In genomic region chr3:25589104-25589782, GRCh38 we compare ENCODE assay signal across 1 cellular context.
TF ChIP-seq lines count a peak whose summit lies in the region.

No MANE protein-coding gene starts in this region.

TF ChIP-seq in K562, 482 proteins besides CTCF, POLR2A, EP300 and RAD21 (continued from another document):
- no peak for TF ChIP-seq CHD2 (IDR thresholded peaks at IDR 0.05; ENCODE audit: low read depth, low read length)
- no peak for TF ChIP-seq THRAP3 (IDR thresholded peaks at IDR 0.05; ENCODE audit: borderline replicate concordance)
- TF ChIP-seq ZNF561 (CRISPR knock-in tag; conservative IDR thresholded peaks at IDR 0.05) = no peak
- TF ChIP-seq ETS1 (conservative IDR thresholded peaks at IDR 0.05; ENCODE audit: control insufficient read depth, low read depth, low read length) = no peak
- peak; percentile 57; the same call in 1 of the 2 replicates for TF ChIP-seq EHMT2 (IDR thresholded peaks at IDR 0.05)
- TF ChIP-seq NFRKB (IDR thresholded peaks at IDR 0.05; ENCODE audit: low read depth) = no peak
- TF ChIP-seq, protein P1, sequence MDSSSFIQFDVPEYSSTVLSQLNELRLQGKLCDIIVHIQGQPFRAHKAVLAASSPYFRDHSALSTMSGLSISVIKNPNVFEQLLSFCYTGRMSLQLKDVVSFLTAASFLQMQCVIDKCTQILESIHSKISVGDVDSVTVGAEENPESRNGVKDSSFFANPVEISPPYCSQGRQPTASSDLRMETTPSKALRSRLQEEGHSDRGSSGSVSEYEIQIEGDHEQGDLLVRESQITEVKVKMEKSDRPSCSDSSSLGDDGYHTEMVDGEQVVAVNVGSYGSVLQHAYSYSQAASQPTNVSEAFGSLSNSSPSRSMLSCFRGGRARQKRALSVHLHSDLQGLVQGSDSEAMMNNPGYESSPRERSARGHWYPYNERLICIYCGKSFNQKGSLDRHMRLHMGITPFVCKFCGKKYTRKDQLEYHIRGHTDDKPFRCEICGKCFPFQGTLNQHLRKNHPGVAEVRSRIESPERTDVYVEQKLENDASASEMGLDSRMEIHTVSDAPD (CRISPR knock-in tag; IDR thresholded peaks at IDR 0.05) = no peak
- no peak for TF ChIP-seq SRF (CRISPR knock-in tag; IDR thresholded peaks at IDR 0.05)
- no peak for TF ChIP-seq PPARD (CRISPR knock-in tag; IDR thresholded peaks at IDR 0.05)
- TF ChIP-seq GATA2 (CRISPR knock-in tag; IDR thresholded peaks at IDR 0.05) = no peak
- TF ChIP-seq L3MBTL2 (IDR thresholded peaks at IDR 0.05) = 0 out of 2 replicates have a peak, but pooled peaks have one; percentile 13
- no peak for TF ChIP-seq OTX1 (CRISPR knock-in tag; IDR thresholded peaks at IDR 0.05)
- no peak for TF ChIP-seq RHOXF2B (CRISPR knock-in tag; conservative IDR thresholded peaks at IDR 0.05)
- TF ChIP-seq UBTF (IDR thresholded peaks at IDR 0.05; ENCODE audit: borderline replicate concordance in 1 of 2, low read depth in 2 of 2, low read length in 2 of 2) = no peak
- no peak for TF ChIP-seq RBM17 (IDR thresholded peaks at IDR 0.05; ENCODE audit: borderline replicate concordance, low read depth, low read length)
- TF ChIP-seq, protein P2, sequence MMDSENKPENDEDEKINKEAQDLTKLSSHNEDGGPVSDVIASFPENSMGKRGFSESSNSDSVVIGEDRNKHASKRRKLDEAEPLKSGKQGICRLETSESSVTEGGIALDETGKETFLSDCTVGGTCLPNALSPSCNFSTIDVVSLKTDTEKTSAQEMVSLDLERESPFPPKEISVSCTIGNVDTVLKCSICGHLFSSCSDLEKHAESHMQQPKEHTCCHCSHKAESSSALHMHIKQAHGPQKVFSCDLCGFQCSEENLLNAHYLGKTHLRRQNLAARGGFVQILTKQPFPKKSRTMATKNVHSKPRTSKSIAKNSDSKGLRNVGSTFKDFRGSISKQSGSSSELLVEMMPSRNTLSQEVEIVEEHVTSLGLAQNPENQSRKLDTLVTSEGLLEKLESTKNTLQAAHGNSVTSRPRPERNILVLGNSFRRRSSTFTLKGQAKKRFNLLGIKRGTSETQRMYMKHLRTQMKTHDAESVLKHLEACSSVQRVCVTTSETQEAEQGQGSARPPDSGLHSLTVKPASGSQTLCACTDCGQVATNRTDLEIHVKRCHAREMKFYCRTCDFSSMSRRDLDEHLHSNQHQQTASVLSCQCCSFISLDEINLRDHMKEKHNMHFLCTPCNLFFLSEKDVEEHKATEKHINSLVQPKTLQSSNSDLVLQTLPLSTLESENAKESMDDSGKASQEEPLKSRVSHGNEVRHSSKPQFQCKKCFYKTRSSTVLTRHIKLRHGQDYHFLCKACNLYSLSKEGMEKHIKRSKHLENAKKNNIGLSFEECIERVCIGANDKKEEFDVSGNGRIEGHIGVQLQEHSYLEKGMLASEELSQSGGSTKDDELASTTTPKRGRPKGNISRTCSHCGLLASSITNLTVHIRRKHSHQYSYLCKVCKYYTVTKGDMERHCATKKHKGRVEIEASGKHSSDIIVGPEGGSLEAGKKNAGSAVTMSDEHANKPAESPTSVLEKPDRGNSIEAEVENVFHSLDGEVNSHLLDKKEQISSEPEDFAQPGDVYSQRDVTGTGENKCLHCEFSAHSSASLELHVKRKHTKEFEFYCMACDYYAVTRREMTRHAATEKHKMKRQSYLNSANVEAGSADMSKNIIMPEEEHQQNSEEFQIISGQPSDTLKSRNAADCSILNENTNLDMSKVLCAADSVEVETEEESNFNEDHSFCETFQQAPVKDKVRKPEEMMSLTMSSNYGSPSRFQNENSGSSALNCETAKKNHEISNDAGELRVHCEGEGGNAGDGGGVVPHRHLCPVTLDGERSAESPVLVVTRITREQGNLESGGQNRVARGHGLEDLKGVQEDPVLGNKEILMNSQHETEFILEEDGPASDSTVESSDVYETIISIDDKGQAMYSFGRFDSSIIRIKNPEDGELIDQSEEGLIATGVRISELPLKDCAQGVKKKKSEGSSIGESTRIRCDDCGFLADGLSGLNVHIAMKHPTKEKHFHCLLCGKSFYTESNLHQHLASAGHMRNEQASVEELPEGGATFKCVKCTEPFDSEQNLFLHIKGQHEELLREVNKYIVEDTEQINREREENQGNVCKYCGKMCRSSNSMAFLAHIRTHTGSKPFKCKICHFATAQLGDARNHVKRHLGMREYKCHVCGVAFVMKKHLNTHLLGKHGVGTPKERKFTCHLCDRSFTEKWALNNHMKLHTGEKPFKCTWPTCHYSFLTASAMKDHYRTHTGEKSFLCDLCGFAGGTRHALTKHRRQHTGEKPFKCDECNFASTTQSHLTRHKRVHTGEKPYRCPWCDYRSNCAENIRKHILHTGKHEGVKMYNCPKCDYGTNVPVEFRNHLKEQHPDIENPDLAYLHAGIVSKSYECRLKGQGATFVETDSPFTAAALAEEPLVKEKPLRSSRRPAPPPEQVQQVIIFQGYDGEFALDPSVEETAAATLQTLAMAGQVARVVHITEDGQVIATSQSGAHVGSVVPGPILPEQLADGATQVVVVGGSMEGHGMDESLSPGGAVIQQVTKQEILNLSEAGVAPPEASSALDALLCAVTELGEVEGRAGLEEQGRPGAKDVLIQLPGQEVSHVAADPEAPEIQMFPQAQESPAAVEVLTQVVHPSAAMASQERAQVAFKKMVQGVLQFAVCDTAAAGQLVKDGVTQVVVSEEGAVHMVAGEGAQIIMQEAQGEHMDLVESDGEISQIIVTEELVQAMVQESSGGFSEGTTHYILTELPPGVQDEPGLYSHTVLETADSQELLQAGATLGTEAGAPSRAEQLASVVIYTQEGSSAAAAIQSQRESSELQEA (IDR thresholded peaks at IDR 0.05; ENCODE audit: low read depth) = no peak
- peak; percentile 47; the same call in 1 of the 2 replicates for TF ChIP-seq JUND (IDR thresholded peaks at IDR 0.05; ENCODE audit: borderline replicate concordance, low read depth, low read length)
- no peak; the same call in 2 of the 3 replicates for TF ChIP-seq JUND (tag; IDR thresholded peaks at IDR 0.05; ENCODE audit: borderline replicate concordance, low read depth, low read length)
- TF ChIP-seq, protein P3, sequence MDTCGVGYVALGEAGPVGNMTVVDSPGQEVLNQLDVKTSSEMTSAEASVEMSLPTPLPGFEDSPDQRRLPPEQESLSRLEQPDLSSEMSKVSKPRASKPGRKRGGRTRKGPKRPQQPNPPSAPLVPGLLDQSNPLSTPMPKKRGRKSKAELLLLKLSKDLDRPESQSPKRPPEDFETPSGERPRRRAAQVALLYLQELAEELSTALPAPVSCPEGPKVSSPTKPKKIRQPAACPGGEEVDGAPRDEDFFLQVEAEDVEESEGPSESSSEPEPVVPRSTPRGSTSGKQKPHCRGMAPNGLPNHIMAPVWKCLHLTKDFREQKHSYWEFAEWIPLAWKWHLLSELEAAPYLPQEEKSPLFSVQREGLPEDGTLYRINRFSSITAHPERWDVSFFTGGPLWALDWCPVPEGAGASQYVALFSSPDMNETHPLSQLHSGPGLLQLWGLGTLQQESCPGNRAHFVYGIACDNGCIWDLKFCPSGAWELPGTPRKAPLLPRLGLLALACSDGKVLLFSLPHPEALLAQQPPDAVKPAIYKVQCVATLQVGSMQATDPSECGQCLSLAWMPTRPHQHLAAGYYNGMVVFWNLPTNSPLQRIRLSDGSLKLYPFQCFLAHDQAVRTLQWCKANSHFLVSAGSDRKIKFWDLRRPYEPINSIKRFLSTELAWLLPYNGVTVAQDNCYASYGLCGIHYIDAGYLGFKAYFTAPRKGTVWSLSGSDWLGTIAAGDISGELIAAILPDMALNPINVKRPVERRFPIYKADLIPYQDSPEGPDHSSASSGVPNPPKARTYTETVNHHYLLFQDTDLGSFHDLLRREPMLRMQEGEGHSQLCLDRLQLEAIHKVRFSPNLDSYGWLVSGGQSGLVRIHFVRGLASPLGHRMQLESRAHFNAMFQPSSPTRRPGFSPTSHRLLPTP (IDR thresholded peaks at IDR 0.05; ENCODE audit: borderline replicate concordance, extremely low read depth, insufficient read length) = no peak
- TF ChIP-seq, protein P4, sequence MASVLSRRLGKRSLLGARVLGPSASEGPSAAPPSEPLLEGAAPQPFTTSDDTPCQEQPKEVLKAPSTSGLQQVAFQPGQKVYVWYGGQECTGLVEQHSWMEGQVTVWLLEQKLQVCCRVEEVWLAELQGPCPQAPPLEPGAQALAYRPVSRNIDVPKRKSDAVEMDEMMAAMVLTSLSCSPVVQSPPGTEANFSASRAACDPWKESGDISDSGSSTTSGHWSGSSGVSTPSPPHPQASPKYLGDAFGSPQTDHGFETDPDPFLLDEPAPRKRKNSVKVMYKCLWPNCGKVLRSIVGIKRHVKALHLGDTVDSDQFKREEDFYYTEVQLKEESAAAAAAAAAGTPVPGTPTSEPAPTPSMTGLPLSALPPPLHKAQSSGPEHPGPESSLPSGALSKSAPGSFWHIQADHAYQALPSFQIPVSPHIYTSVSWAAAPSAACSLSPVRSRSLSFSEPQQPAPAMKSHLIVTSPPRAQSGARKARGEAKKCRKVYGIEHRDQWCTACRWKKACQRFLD (CRISPR knock-in tag; IDR thresholded peaks at IDR 0.05) = 0 out of 2 replicates have a peak, but pooled peaks have one; percentile 12
- TF ChIP-seq FOXK2 (conservative IDR thresholded peaks at IDR 0.05 in 1 of 2, IDR thresholded peaks at IDR 0.05 in 1 of 2; ENCODE audit: low read depth in 2 of 2) = no peak
- no peak for TF ChIP-seq ZNF764 (CRISPR knock-in tag; IDR thresholded peaks at IDR 0.05; ENCODE audit: low read depth)
- peak in 1 of 3 experiments; percentile 49 for TF ChIP-seq YY1 (IDR thresholded peaks at IDR 0.05; ENCODE audit: borderline replicate concordance in 1 of 3, control insufficient read depth in 1 of 3, extremely low read depth in 1 of 3, insufficient read depth in 3 of 3, insufficient read length in 1 of 3, insufficient replicate concordance in 2 of 3, low read depth in 1 of 3, low read length in 2 of 3)
- TF ChIP-seq ARID3A (IDR thresholded peaks at IDR 0.05; ENCODE audit: borderline replicate concordance, low read depth, low read length) = no peak
- no peak for TF ChIP-seq ZNF707 (CRISPR knock-in tag; conservative IDR thresholded peaks at IDR 0.05)
- TF ChIP-seq REST (CRISPR knock-in tag; IDR thresholded peaks at IDR 0.05; ENCODE audit: low read depth) = no peak
- TF ChIP-seq HNRNPK (IDR thresholded peaks at IDR 0.05; ENCODE audit: low read depth, low read length, poor library complexity, severe bottlenecking) = no peak
- no peak for TF ChIP-seq CBX1 (IDR thresholded peaks at IDR 0.05; ENCODE audit: low read depth)
- TF ChIP-seq GATAD2A (IDR thresholded peaks at IDR 0.05) = no peak
